9 cellular contexts compared by ENCODE assay signal in genomic region chr17:39981207-39982068, GRCh38. TPM values are rescaled to one million over a fixed set of nuclear protein-coding genes. Genes with fewer than 3 reads are reported as not detected.
DNase-seq lines count a peak whose midpoint lies in the region; ATAC-seq and TF ChIP-seq lines count a peak whose summit lies in the region.
"Had no signal": no experiment of that assay in that cellular context is flagged by ENCODE, and none has a peak within 500 bp of the region (broad histone marks: within the 10 kb centered on the region; RNA-seq: fewer than 3 reads in every experiment).

No MANE protein-coding gene starts in this region.

- TF ChIP-seq CTCF in GM12864 (IDR thresholded peaks at IDR 0.05; ENCODE audit: low read depth, low read length, missing control alignments), result peak; percentile 11
- TF ChIP-seq CTCF in OCI-LY1 (IDR thresholded peaks at IDR 0.05; ENCODE audit: low read length), result peak; percentile 6; the same call in 1 of the 2 replicates

- no peaks in the 10 kb centered on the region for H3K9me3 Mint-ChIP-seq in naive thymus-derived CD8-positive, alpha-beta T cell

- DNase-seq in GM12864 (ENCODE audit: low read depth), result no peak
- DNase-seq in naive thymus-derived CD8-positive, alpha-beta T cell, result no peak
- DNase-seq in islet precursor cell, result no peak
- DNase-seq in NCI-H774 (lab: John Stamatoyannopoulos, UW), result no peak

- peaks cover 0 to 32% (median 0%) of the 10 kb centered on the region in 3 donors for H3K36me3 Mint-ChIP-seq in naive thymus-derived CD8-positive, alpha-beta T cell

- peak overlapping the region; percentile 93 for H3K9ac ChIP-seq in OCI-LY1 (ENCODE audit: low read length)
- H3K9ac ChIP-seq in endocrine pancreas (ENCODE audit: control insufficient read depth, insufficient read depth, low read length), result peak overlapping the region; percentile 95

- 0 out of 2 replicates have a peak, but pooled peaks cover 4% of the 10 kb centered on the region for H4K20me1 ChIP-seq in OCI-LY1 (ENCODE audit: insufficient read depth, low read length)

- H3K27me3 ChIP-seq in OCI-LY1 (ENCODE audit: insufficient read depth, low read length), result no peaks in the 10 kb centered on the region
- H3K27me3 ChIP-seq in endocrine pancreas (ENCODE audit: control insufficient read depth, insufficient read depth, low read length), result no peaks in the 10 kb centered on the region

- H3K9me3 ChIP-seq in OCI-LY1 (ENCODE audit: low read length), result no peaks in the 10 kb centered on the region
- H3K9me3 ChIP-seq in endocrine pancreas (ENCODE audit: control insufficient read depth, low read length), result no peaks in the 10 kb centered on the region

- peaks cover 27% of the 10 kb centered on the region for H3K79me2 ChIP-seq in OCI-LY1 (ENCODE audit: insufficient read depth, low read length)

- peaks cover 52% of the 10 kb centered on the region for H3K36me3 ChIP-seq in OCI-LY1 (ENCODE audit: insufficient read depth, low read length)
- H3K36me3 ChIP-seq in endocrine pancreas (ENCODE audit: control insufficient read depth, insufficient read depth, low read length), result peaks cover 8% of the 10 kb centered on the region

- no peak overlapping the region for H2AFZ ChIP-seq in OCI-LY1 (ENCODE audit: low read length)

- no peak for ATAC-seq in naive thymus-derived CD8-positive, alpha-beta T cell
- ATAC-seq in HG02970 (IDR thresholded peaks at IDR 0.05; ENCODE audit: low FRiP score, unreplicated experiment) (no peak), HG02981 (IDR thresholded peaks at IDR 0.05; ENCODE audit: unreplicated experiment) (no peak)

- H3F3A ChIP-seq in OCI-LY1 (ENCODE audit: insufficient read depth, low read length), result no peaks in the 10 kb centered on the region

- H3K4me1 ChIP-seq in OCI-LY1 (ENCODE audit: insufficient read depth, low read length, severe bottlenecking), result peaks cover 25% of the 10 kb centered on the region
- peaks cover 10% of the 10 kb centered on the region for H3K4me1 ChIP-seq in endocrine pancreas (ENCODE audit: control insufficient read depth, insufficient read depth, low read length)

- no peaks in the 10 kb centered on the region for H3K9me2 ChIP-seq in OCI-LY1 (ENCODE audit: low read depth, low read length)

- peak overlapping the region; percentile 91 to 96 (median 94) for H3K4me3 Mint-ChIP-seq in naive thymus-derived CD8-positive, alpha-beta T cell

- POLR2A ChIA-PET in naive thymus-derived CD8-positive, alpha-beta T cell (lab: Charles Lee), result interaction anchor here (1.0 to 3.4 kb wide), 18 partner anchors 11 to 530 kb away, joined by 3 to 45 read pairs (median 8); partner anchors contain the start of genes CASC3, GSDMA, LRRC3C and MED1

- peak overlapping the region; percentile 90 to 98 (median 96) for H3K27ac Mint-ChIP-seq in naive thymus-derived CD8-positive, alpha-beta T cell

- peak overlapping the region; percentile 28 for H3K27ac ChIP-seq in OCI-LY1 (ENCODE audit: low read depth, low read length, poor library complexity, severe bottlenecking)

- peak overlapping the region; percentile 94 for H3K4me2 ChIP-seq in OCI-LY1 (ENCODE audit: low read length)

- peaks cover 21 to 48% (median 39%) of the 10 kb centered on the region in 4 donors for H3K4me1 Mint-ChIP-seq in naive thymus-derived CD8-positive, alpha-beta T cell

- H3K4me3 ChIP-seq in GM12864 (ENCODE audit: low read depth, low read length), result peak overlapping the region; percentile 82
- peak overlapping the region; percentile 94 for H3K4me3 ChIP-seq in OCI-LY1 (ENCODE audit: low read depth, low read length, poor library complexity, severe bottlenecking)
- peak overlapping the region; percentile 86 for H3K4me3 ChIP-seq in endocrine pancreas (ENCODE audit: control insufficient read depth, insufficient read depth, low read length)

- H3K27me3 Mint-ChIP-seq in naive thymus-derived CD8-positive, alpha-beta T cell, result no peaks in the 10 kb centered on the region

RNA-seq across cellular contexts. Expression of gene PSMD3, which starts 0.8 kb away (rescaled TPM):
- 10 to 100 TPM; 77.1 to 87.9 TPM for total RNA-seq in naive thymus-derived CD8-positive, alpha-beta T cell
- polyA plus RNA-seq in naive thymus-derived CD8-positive, alpha-beta T cell, result 10 to 100 TPM; 45.4 to 55.9 (median 51.5) TPM

RNA-seq across cellular contexts. Expression of gene GSDMA, which starts 18.6 kb away (rescaled TPM):
- total RNA-seq in naive thymus-derived CD8-positive, alpha-beta T cell, result not detected
- under 1 TPM; 0.16 to 0.65 (median 0.50) TPM for polyA plus RNA-seq in naive thymus-derived CD8-positive, alpha-beta T cell
- total RNA-seq: SK-MEL-5 had no signal

RNA-seq across cellular contexts. Expression of gene CSF3, which starts 33.8 kb away (rescaled TPM):
- total RNA-seq in naive thymus-derived CD8-positive, alpha-beta T cell, result not detected
- not detected for polyA plus RNA-seq in naive thymus-derived CD8-positive, alpha-beta T cell
- total RNA-seq: SK-MEL-5 had no signal

RNA-seq across cellular contexts. Expression of gene LRRC3C, which starts 53.9 kb away (rescaled TPM):
- total RNA-seq in naive thymus-derived CD8-positive, alpha-beta T cell, result under 1 TPM in 1 of 2 experiments, not detected in 1; 0.44 TPM
- polyA plus RNA-seq in naive thymus-derived CD8-positive, alpha-beta T cell, result not detected
- total RNA-seq: SK-MEL-5 had no signal

RNA-seq across cellular contexts. Expression of gene ORMDL3, which starts 54.0 kb away (rescaled TPM):
- 100 to 1,000 TPM; 178 to 192 TPM for total RNA-seq in naive thymus-derived CD8-positive, alpha-beta T cell
- polyA plus RNA-seq in naive thymus-derived CD8-positive, alpha-beta T cell, result 100 to 1,000 TPM; 100 to 335 (median 249) TPM
